ENCODE assay signal across 13 cellular contexts in the genomic region with DNA sequence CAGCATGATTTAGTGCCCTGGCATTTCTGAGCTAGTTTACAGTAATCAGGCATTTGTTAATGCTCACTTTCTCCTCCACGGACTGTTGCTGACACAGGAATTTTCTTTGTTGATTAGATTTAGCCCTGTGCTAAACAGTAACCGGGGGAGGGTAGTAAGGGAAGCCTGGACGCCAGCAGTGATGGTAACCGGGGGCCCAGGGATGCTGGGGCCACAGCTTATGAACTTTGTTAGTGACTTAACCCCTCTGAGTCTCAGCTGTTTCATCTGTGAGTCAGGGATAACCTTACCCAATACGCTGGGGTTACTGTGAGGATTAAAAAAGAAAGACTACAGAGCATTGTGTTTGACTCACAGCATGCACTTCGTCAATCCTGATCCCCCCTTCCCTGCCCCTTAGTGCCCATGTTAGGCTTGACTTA. TPM values are rescaled to one million over a fixed set of nuclear protein-coding genes. Genes with fewer than 3 reads are reported as not detected.
A peak's percentile ranks its signal among the peaks of the same experiment; 100 is the strongest.
DNase-seq lines count a peak whose midpoint lies in the region; ATAC-seq, FAIRE-seq and TF ChIP-seq lines count a peak whose summit lies in the region.
"Had no signal": no experiment of that assay in that cellular context is flagged by ENCODE, and none has a peak within 500 bp of the region (broad histone marks: within the 10 kb centered on the region; RNA-seq: fewer than 3 reads in every experiment).

No MANE protein-coding gene starts in this region.

- POLR2A ChIA-PET in MCF 10A (lab: Yijun Ruan, JAX) = interaction anchor here (1.3 to 2.1 kb wide), 2 partner anchors 8 to 12 kb away, joined by 3 to 7 read pairs; no protein-coding TSS in a partner anchor

- H3K4me1 Mint-ChIP-seq in MCF 10A (ENCODE audit: insufficient read depth, unreplicated experiment) (peaks cover 12% of the 10 kb centered on the region), type B pancreatic cell (ENCODE audit: unreplicated experiment) (peaks cover 37% of the 10 kb centered on the region)
- H3K4me1 Mint-ChIP-seq in activated naive CD4-positive, alpha-beta T cell treated with anti-CD3 and anti-CD28 coated beads for 36 hours (ENCODE audit: low read depth) = no peaks in the 10 kb centered on the region
- H3K4me1 Mint-ChIP-seq in stimulated activated memory B cell treated with anti-CD40 and anti-IgM and Interleukin-4, amounts not matched to agents 10 μg/mL and 1 μg/mL and 100 μg/mL, for 72 hours = no peaks in the 10 kb centered on the region

- H3K9me3 Mint-ChIP-seq in MCF 10A (ENCODE audit: unreplicated experiment) (no peaks in the 10 kb centered on the region), type B pancreatic cell (no peaks in the 10 kb centered on the region)
- no peaks in the 10 kb centered on the region for H3K9me3 Mint-ChIP-seq in activated naive CD4-positive, alpha-beta T cell treated with anti-CD3 and anti-CD28 coated beads for 36 hours
- H3K9me3 Mint-ChIP-seq in stimulated activated memory B cell treated with anti-CD40 and anti-IgM and Interleukin-4, amounts not matched to agents 10 μg/mL and 1 μg/mL and 100 μg/mL, for 72 hours = no peaks in the 10 kb centered on the region
- H3K9me3 Mint-ChIP-seq: neural crest cell had no signal

- peak; percentile 39 for ATAC-seq in left lung
- ATAC-seq in stimulated activated memory B cell treated with anti-CD40 and anti-IgM and Interleukin-4, amounts not matched to agents 10 μg/mL and 1 μg/mL and 100 μg/mL, for 72 hours = no peak

- intact Hi-C loops in MCF 10A (cut with micrococcal nuclease) = no loop called here
- intact Hi-C loops in breast epithelium (cut with DNase I; ENCODE audit: low total_unique reads) = no loop called here
- intact Hi-C loops in left lung (cut with DNase I) = no loop called here
- intact Hi-C loops in kidney (cut with DNase I) = no loop called here
- intact Hi-C loops in activated naive CD4-positive, alpha-beta T cell treated with anti-CD3 and anti-CD28 coated beads for 36 hours (cut with micrococcal nuclease) = no loop called here

- H3K27me3 ChIP-seq in breast epithelium (no peaks in the 10 kb centered on the region), left lung (no peaks in the 10 kb centered on the region)

- H3K27ac Mint-ChIP-seq in MCF 10A (ENCODE audit: low read depth, unreplicated experiment) (no peak overlapping the region), type B pancreatic cell (no peak overlapping the region)
- no peak overlapping the region for H3K27ac Mint-ChIP-seq in activated naive CD4-positive, alpha-beta T cell treated with anti-CD3 and anti-CD28 coated beads for 36 hours
- no peak overlapping the region for H3K27ac Mint-ChIP-seq in stimulated activated memory B cell treated with anti-CD40 and anti-IgM and Interleukin-4, amounts not matched to agents 10 μg/mL and 1 μg/mL and 100 μg/mL, for 72 hours

- H3K4me1 ChIP-seq in breast epithelium (no peaks in the 10 kb centered on the region), left lung (no peaks in the 10 kb centered on the region), kidney (ENCODE audit: control insufficient read depth in 1 of 2, insufficient read depth in 1 of 2, low read depth in 1 of 2, low read length in 2 of 2) (peaks cover 4 to 5% of the 10 kb centered on the region in 2 donors)

- no peak for FAIRE-seq in kidney (lab: Jason Lieb, UNC)

- BruUV-seq in MCF 10A (replicated peaks; lab: Mats Ljungman, UMichigan) = no TSS peak

- H3K27ac ChIP-seq in breast epithelium (no peak overlapping the region), left lung (no peak overlapping the region), kidney (ENCODE audit: low read depth in 2 of 2, low read length in 2 of 2) (no peak overlapping the region)

- H3K36me3 Mint-ChIP-seq in MCF 10A (ENCODE audit: insufficient read depth, unreplicated experiment) = no peaks in the 10 kb centered on the region
- peaks cover 3% of the 10 kb centered on the region for H3K36me3 Mint-ChIP-seq in type B pancreatic cell
- H3K36me3 Mint-ChIP-seq in activated naive CD4-positive, alpha-beta T cell treated with anti-CD3 and anti-CD28 coated beads for 36 hours (ENCODE audit: low read depth) = no peaks in the 10 kb centered on the region
- H3K36me3 Mint-ChIP-seq in stimulated activated memory B cell treated with anti-CD40 and anti-IgM and Interleukin-4, amounts not matched to agents 10 μg/mL and 1 μg/mL and 100 μg/mL, for 72 hours = no peaks in the 10 kb centered on the region

- H3K36me3 ChIP-seq in breast epithelium (no peaks in the 10 kb centered on the region), left lung (no peaks in the 10 kb centered on the region), kidney (ENCODE audit: control insufficient read depth in 1 of 2, insufficient read depth in 2 of 2, low read length in 2 of 2) (no peaks in the 10 kb centered on the region)

- H3K4me3 Mint-ChIP-seq in MCF 10A (ENCODE audit: unreplicated experiment) = no peak overlapping the region
- no peak overlapping the region for H3K4me3 Mint-ChIP-seq in type B pancreatic cell
- H3K4me3 Mint-ChIP-seq in activated naive CD4-positive, alpha-beta T cell treated with anti-CD3 and anti-CD28 coated beads for 36 hours = no peak overlapping the region
- no peak overlapping the region for H3K4me3 Mint-ChIP-seq in stimulated activated memory B cell treated with anti-CD40 and anti-IgM and Interleukin-4, amounts not matched to agents 10 μg/mL and 1 μg/mL and 100 μg/mL, for 72 hours
- H3K4me3 Mint-ChIP-seq: neural crest cell had no signal

- no peak for TF ChIP-seq POLR2A in breast epithelium (IDR thresholded peaks at IDR 0.05)

- CTCF ChIA-PET in MCF 10A (lab: Yijun Ruan, JAX) = interaction anchor here (0.7 to 0.8 kb wide), 2 partner anchors 220 to 299 kb away, joined by 3 to 4 read pairs; no protein-coding TSS in a partner anchor
- CTCF ChIA-PET in activated naive CD4-positive, alpha-beta T cell treated with anti-CD3 and anti-CD28 coated beads for 36 hours (lab: Charles Lee) = no interaction called here

- H3K4me3 ChIP-seq in breast epithelium = no peak overlapping the region
- H3K4me3 ChIP-seq in choroid plexus epithelial cell (ENCODE audit: low read depth, low read length) = no peak overlapping the region
- H3K4me3 ChIP-seq in left lung = no peak overlapping the region
- no peak overlapping the region for H3K4me3 ChIP-seq in kidney (ENCODE audit: low read length in 2 of 2)

- no peaks in the 10 kb centered on the region for H3K9me3 ChIP-seq in breast epithelium
- H3K9me3 ChIP-seq in left lung = no peaks in the 10 kb centered on the region
- H3K9me3 ChIP-seq in kidney (ENCODE audit: control insufficient read depth in 1 of 2, low read length in 2 of 2) = no peaks in the 10 kb centered on the region

- DNase-seq in MCF 10A (ENCODE audit: unreplicated experiment) (peak; percentile 68), breast epithelium (ENCODE audit: low spot score in 2 of 2) (no peak), choroid plexus epithelial cell (ENCODE audit: low read depth) (peak; percentile 63), left lung (no peak), type B pancreatic cell (ENCODE audit: extremely low spot score, unreplicated experiment) (peak; percentile 58), kidney (no peak)
- no peak for DNase-seq in activated naive CD4-positive, alpha-beta T cell treated with anti-CD3 and anti-CD28 coated beads for 36 hours
- DNase-seq: activated T-cell treated with anti-CD3 and anti-CD28 coated beads for 4 hours; NCI-H1105; stimulated activated CD4-positive, alpha-beta T cell treated with anti-CD3 and anti-CD28 coated beads, Interleukin-4, amount 100 ng/mL, for 4 hours; T-helper 9 cell had no signal

- no peak for TF ChIP-seq CTCF in MCF 10A (IDR thresholded peaks at IDR 0.05; ENCODE audit: unreplicated experiment)
- no peak for TF ChIP-seq CTCF in breast epithelium (IDR thresholded peaks at IDR 0.05)
- TF ChIP-seq CTCF in choroid plexus epithelial cell (conservative IDR thresholded peaks at IDR 0.05; ENCODE audit: low read depth, low read length) = no peak
- TF ChIP-seq CTCF in left lung (IDR thresholded peaks at IDR 0.05) = no peak
- TF ChIP-seq CTCF in type B pancreatic cell (conservative IDR thresholded peaks at IDR 0.05) = no peak
- TF ChIP-seq CTCF in kidney (IDR thresholded peaks at IDR 0.05; ENCODE audit: borderline replicate concordance, extremely low read depth, insufficient read depth) = no peak

- H3K27me3 Mint-ChIP-seq in MCF 10A (ENCODE audit: insufficient read depth, unreplicated experiment) (no peaks in the 10 kb centered on the region), type B pancreatic cell (no peaks in the 10 kb centered on the region)
- no peaks in the 10 kb centered on the region for H3K27me3 Mint-ChIP-seq in activated naive CD4-positive, alpha-beta T cell treated with anti-CD3 and anti-CD28 coated beads for 36 hours (ENCODE audit: low read depth)
- no peaks in the 10 kb centered on the region for H3K27me3 Mint-ChIP-seq in stimulated activated memory B cell treated with anti-CD40 and anti-IgM and Interleukin-4, amounts not matched to agents 10 μg/mL and 1 μg/mL and 100 μg/mL, for 72 hours

- H3K9ac ChIP-seq in kidney (ENCODE audit: low read length in 2 of 2) = no peak overlapping the region

RNA-seq across cellular contexts. Expression of gene KLHL29, which starts 33.5 kb away (rescaled TPM):
- total RNA-seq in MCF 10A (2022) (36.3 and 43.1 TPM in 2 replicates), breast epithelium (10 to 100 TPM in 2 of 3 donors, 1 to 10 TPM in 1; 4.5 to 20.9 (median 14.7) TPM), left lung (10 to 100 TPM in 1 of 2 donors, 1 to 10 TPM in 1; 9.5 to 10.5 TPM), type B pancreatic cell (ENCODE audit: low replicate concordance) (14.6 and 24.1 TPM in 2 replicates), kidney (10.5 TPM)
- polyA plus RNA-seq in kidney (ENCODE audit: insufficient read depth, low read depth, low replicate concordance) = 1.5 TPM
- total RNA-seq in activated naive CD4-positive, alpha-beta T cell treated with anti-CD3 and anti-CD28 coated beads for 36 hours = 1 to 10 TPM; 2.4 to 2.9 TPM

Comparison
In these comparisons a context has a peak if more than half of its experiments do, and no peak if none do; other contexts are left out.
1. DNase-seq: peak in MCF 10A (single experiment), choroid plexus epithelial cell (single experiment) and type B pancreatic cell (single experiment); none in breast epithelium (0 of 2), left lung (0 of 2), kidney (single experiment) and activated naive CD4-positive, alpha-beta T cell treated with anti-CD3 and anti-CD28 coated beads for 36 hours (single experiment).